In the genomic region with DNA sequence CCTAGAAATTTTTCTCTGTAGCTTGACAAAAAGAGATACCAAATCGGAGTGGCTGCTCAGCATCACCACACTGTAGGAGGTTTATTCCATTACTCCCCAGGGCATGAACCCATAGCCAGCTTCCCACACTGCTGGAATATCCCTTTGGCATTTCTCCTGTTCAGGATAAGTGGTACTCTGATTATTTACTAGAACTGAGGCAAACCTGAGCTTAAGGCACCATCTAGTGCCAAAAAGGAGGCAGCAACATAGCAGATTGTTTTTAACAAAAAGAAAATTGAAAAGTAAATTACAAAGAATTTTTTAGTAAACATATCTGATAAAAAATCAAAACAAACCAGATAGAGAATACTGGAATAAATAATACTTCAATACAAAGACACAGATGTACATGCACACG, we compare ENCODE assay signal across 11 cellular contexts.
DNase-seq lines count a peak whose midpoint lies in the region; ATAC-seq, FAIRE-seq and TF ChIP-seq lines count a peak whose summit lies in the region.
"Had no signal": no experiment of that assay in that cellular context is flagged by ENCODE, and none has a peak within 500 bp of the region (broad histone marks: within the 10 kb centered on the region; RNA-seq: fewer than 3 reads in every experiment).

No MANE protein-coding gene starts in this region.

- H2AFZ ChIP-seq in HCT116 (ENCODE audit: low read depth, low read length, poor library complexity, severe bottlenecking) (no peak overlapping the region), astrocyte (ENCODE audit: low read depth, low read length) (no peak overlapping the region)

- no peaks in the 10 kb centered on the region for H3K9me2 ChIP-seq in HCT116 (ENCODE audit: insufficient read depth)

- FAIRE-seq in astrocyte (lab: Jason Lieb, UNC), result no peak

- RAD21 ChIA-PET in HCT116 (lab: Charles Lee; ENCODE audit: low non-redundant PET in 1 of 2, low total read pairs in 2 of 2, uncharacterized antibody in 2 of 2, unreplicated experiment in 2 of 2), result no interaction called here

- TF ChIP-seq RAD21 in HCT116 (IDR thresholded peaks at IDR 0.05; ENCODE audit: low read depth), result peak; percentile 59

- no peaks in the 10 kb centered on the region for H3K79me2 ChIP-seq in HCT116 (ENCODE audit: insufficient read depth, low read length)
- H3K79me2 ChIP-seq in astrocyte (ENCODE audit: insufficient read depth, low read length), result no peaks in the 10 kb centered on the region

- H3K36me3 ChIP-seq in HCT116 (ENCODE audit: control insufficient read depth in 1 of 2, insufficient read depth in 2 of 2, low read length in 2 of 2) (no peaks in the 10 kb centered on the region), astrocyte (ENCODE audit: insufficient read depth, low read length) (no peaks in the 10 kb centered on the region)
- H3K36me3 ChIP-seq: sigmoid colon had no signal

- WGBS in lower leg skin, 2 donors, result 69 to 85% methylated on average over 2 of the region's 2 CpGs

- H3K36me3 Mint-ChIP-seq in astrocyte (ENCODE audit: low read depth, unreplicated experiment) (peaks cover 10% of the 10 kb centered on the region), immature natural killer cell (peaks cover 8 to 11% (median 11%) of the 10 kb centered on the region in 3 donors)

- H3K4me2 ChIP-seq in HCT116 (ENCODE audit: low read length), result no peak overlapping the region
- no peak overlapping the region for H3K4me2 ChIP-seq in astrocyte (ENCODE audit: low read length)

- H3K27me3 Mint-ChIP-seq in astrocyte (ENCODE audit: low read depth, unreplicated experiment) (no peaks in the 10 kb centered on the region), immature natural killer cell (ENCODE audit: low read depth in 3 of 3) (peaks cover 0 to 5% (median 0%) of the 10 kb centered on the region in 3 donors)

- peak in 2 of 3 experiments; percentile 19 to 20; a peak in 1 of 6 replicates for TF ChIP-seq CTCF in HCT116 (IDR thresholded peaks at IDR 0.05 in 2 of 3, conservative IDR thresholded peaks at IDR 0.05 in 1 of 3; ENCODE audit: borderline replicate concordance in 1 of 3, insufficient read depth in 1 of 3, low read depth in 2 of 3, low read length in 2 of 3)
- TF ChIP-seq CTCF in astrocyte (IDR thresholded peaks at IDR 0.05; ENCODE audit: insufficient read depth, low read depth, low read length), result peak; percentile 40
- no peak for TF ChIP-seq CTCF in lower leg skin (IDR thresholded peaks at IDR 0.05)

- intact Hi-C loops in HCT116 (cut with micrococcal nuclease) (loop anchor here (1.0 kb wide), 1 partner anchor 563 kb away; no protein-coding TSS in a partner anchor), lower leg skin (cut with DNase I; ENCODE audit: low total_unique reads) (no loop called here)

- H4K20me1 ChIP-seq in HCT116 (ENCODE audit: insufficient read depth), result no peaks in the 10 kb centered on the region
- no peaks in the 10 kb centered on the region for H4K20me1 ChIP-seq in astrocyte (ENCODE audit: insufficient read depth, low read length)

- CTCF ChIA-PET in HCT116 (lab: Charles Lee), result no interaction called here

- H3K4me1 ChIP-seq in HCT116 (ENCODE audit: control insufficient read depth in 1 of 2, insufficient read depth in 2 of 2, low read length in 2 of 2), result no peaks in the 10 kb centered on the region
- H3K4me1 ChIP-seq in astrocyte (ENCODE audit: insufficient read depth, low read length), result no peaks in the 10 kb centered on the region
- H3K4me1 ChIP-seq: esophagus squamous epithelium had no signal

- H3K9me3 ChIP-seq in HCT116 (ENCODE audit: control insufficient read depth in 1 of 2, insufficient read depth in 1 of 2, low read depth in 1 of 2, low read length in 2 of 2), result no peaks in the 10 kb centered on the region
- H3K9me3 ChIP-seq in astrocyte (ENCODE audit: insufficient read depth, low read depth, low read length), result no peaks in the 10 kb centered on the region

- ATAC-seq in HCT116, result no peak

- H3K27ac Mint-ChIP-seq in astrocyte (ENCODE audit: unreplicated experiment) (no peak overlapping the region), immature natural killer cell (no peak overlapping the region)

- H3K4me3 Mint-ChIP-seq in astrocyte (ENCODE audit: unreplicated experiment) (no peak overlapping the region), immature natural killer cell (no peak overlapping the region)

- H3K4me1 Mint-ChIP-seq in astrocyte (ENCODE audit: low read depth, unreplicated experiment) (no peaks in the 10 kb centered on the region), immature natural killer cell (no peaks in the 10 kb centered on the region)

- BruUV-seq in HCT116 (replicated peaks; lab: Mats Ljungman, UMichigan), result no TSS peak

- H3K9ac ChIP-seq in HCT116 (ENCODE audit: low read length), result no peak overlapping the region
- no peak overlapping the region for H3K9ac ChIP-seq in astrocyte (ENCODE audit: low read length)

- no peak overlapping the region for H3K4me3 ChIP-seq in HCT116 (replicated peaks in 1 of 2; ENCODE audit: low read depth in 1 of 2, low read length in 2 of 2)
- no peak overlapping the region for H3K4me3 ChIP-seq in astrocyte (ENCODE audit: insufficient read depth, low read depth, low read length)
- no peak overlapping the region for H3K4me3 ChIP-seq in lower leg skin (ENCODE audit: low read depth, poor library complexity, severe bottlenecking)
- H3K4me3 ChIP-seq: esophagus squamous epithelium, sigmoid colon had no signal

- in situ Hi-C loops in ACHN (cut with HindIII; ENCODE audit: low pct_ligation_motif_present, low pct_unique_long_range_greater_than_20kb, low sequenced_read_pairs), result no loop called here

- DNase-seq in ACHN (peak; percentile 25), HCT116 (ENCODE audit: low read depth, low spot score) (no peak), astrocyte (ENCODE audit: low read depth) (peak; percentile 38), iris pigment epithelial cell (ENCODE audit: low read depth) (peak; percentile 49), lower leg skin (ENCODE audit: low spot score in 2 of 2) (no peak), immature natural killer cell (no peak)
- DNase-seq in stimulated activated CD4-positive, alpha-beta T cell treated with anti-CD3 and anti-CD28 coated beads, Interleukin-4, amount 100 ng/mL, for 1 hour, result no peak
- no peak for DNase-seq in stimulated activated CD4-positive, alpha-beta T cell treated with anti-CD3 and anti-CD28 coated beads, Interleukin-15, amount 100 ng/mL, for 24 hours
- DNase-seq: activated CD8-positive, alpha-beta memory T cell treated with anti-CD3 and anti-CD28 coated beads for 24 hours; esophagus squamous epithelium; sigmoid colon had no signal

- TF ChIP-seq POLR2A in HCT116 (IDR thresholded peaks at IDR 0.05; ENCODE audit: borderline replicate concordance, extremely low read depth, insufficient read depth, insufficient read length) (no peak), lower leg skin (IDR thresholded peaks at IDR 0.05) (no peak)

- POLR2A ChIA-PET in HCT116 (lab: Charles Lee), result no interaction called here

- H3K27ac ChIP-seq in HCT116 (ENCODE audit: low read depth, low read length) (no peak overlapping the region), astrocyte (ENCODE audit: low read depth, low read length) (no peak overlapping the region)
- H3K27ac ChIP-seq: esophagus squamous epithelium, sigmoid colon had no signal

- H3K27me3 ChIP-seq in HCT116 (ENCODE audit: insufficient read depth, low read length) (no peaks in the 10 kb centered on the region), astrocyte (ENCODE audit: insufficient read depth, low read length) (no peaks in the 10 kb centered on the region)
- H3K27me3 ChIP-seq: esophagus squamous epithelium, sigmoid colon had no signal

- H3K9me3 Mint-ChIP-seq in astrocyte (ENCODE audit: unreplicated experiment), result peaks cover 10% of the 10 kb centered on the region
- H3K9me3 Mint-ChIP-seq in immature natural killer cell, result peaks cover 6 to 22% (median 17%) of the 10 kb centered on the region in 6 donors

TF ChIP-seq in HCT116, 20 proteins besides CTCF, POLR2A, EP300 and RAD21:
- TF ChIP-seq ATF3 (IDR thresholded peaks at IDR 0.05) (no peak), POLR2AphosphoS5 (IDR thresholded peaks at IDR 0.05; ENCODE audit: low read depth, low read length) (no peak), YY1 (IDR thresholded peaks at IDR 0.05; ENCODE audit: extremely low read depth, insufficient replicate concordance, low read depth, low read length) (no peak), ZFX (IDR thresholded peaks at IDR 0.05) (no peak)

Comparison
In these comparisons a context has a peak if more than half of its experiments do, and no peak if none do; other contexts are left out.
1. DNase-seq: peak in ACHN (single experiment), astrocyte (single experiment) and iris pigment epithelial cell (single experiment); none in HCT116 (single experiment), stimulated activated CD4-positive, alpha-beta T cell treated with anti-CD3 and anti-CD28 coated beads, Interleukin-4, amount 100 ng/mL, for 1 hour (single experiment), stimulated activated CD4-positive, alpha-beta T cell treated with anti-CD3 and anti-CD28 coated beads, Interleukin-15, amount 100 ng/mL, for 24 hours (single experiment), lower leg skin (0 of 2) and immature natural killer cell (0 of 3).
2. CTCF ChIP-seq: peak in HCT116 (2 of 3) and astrocyte (single experiment); none in lower leg skin (0 of 3).